1 cellular context compared by ENCODE assay signal in genomic region chr14:64772394-64772950, GRCh38.
TF ChIP-seq lines count a peak whose summit lies in the region.

No MANE protein-coding gene starts in this region.

TF ChIP-seq in WTC11, 78 proteins besides CTCF, POLR2A, EP300 and RAD21 (continued from another document):
- TF ChIP-seq ZNF281 (CRISPR knock-in tag; IDR thresholded peaks at IDR 0.05), result no peak
- TF ChIP-seq PRDM15 (CRISPR knock-in tag; IDR thresholded peaks at IDR 0.05), result no peak
- TF ChIP-seq HMGA2 (CRISPR knock-in tag; IDR thresholded peaks at IDR 0.05), result no peak
- no peak for TF ChIP-seq SMAD3 (CRISPR knock-in tag; IDR thresholded peaks at IDR 0.05; ENCODE audit: borderline replicate concordance)
- TF ChIP-seq IRF1 (CRISPR knock-in tag; IDR thresholded peaks at IDR 0.05), result no peak
- no peak for TF ChIP-seq E2F1 (CRISPR knock-in tag; IDR thresholded peaks at IDR 0.05)
- TF ChIP-seq CDX4 (CRISPR knock-in tag; IDR thresholded peaks at IDR 0.05; ENCODE audit: borderline replicate concordance), result no peak
